ENCODE assay signal across 8 cellular contexts in genomic region chr9:98191615-98192502, GRCh38. TPM values are rescaled to one million over a fixed set of nuclear protein-coding genes. Genes with fewer than 3 reads are reported as not detected.
A peak's percentile ranks its signal among the peaks of the same experiment; 100 is the strongest.
DNase-seq lines count a peak whose midpoint lies in the region; ATAC-seq, FAIRE-seq and TF ChIP-seq lines count a peak whose summit lies in the region.

No MANE protein-coding gene starts in this region.

- H3K36me3 ChIP-seq in astrocyte (ENCODE audit: insufficient read depth, low read length) (no peaks in the 10 kb centered on the region), iPS-15b (ENCODE audit: control insufficient read depth, insufficient read depth, low read length) (no peaks in the 10 kb centered on the region), spleen (peaks cover 0 to 3% (median 0%) of the 10 kb centered on the region in 6 donors)

- H3K4me1 ChIP-seq in astrocyte (ENCODE audit: insufficient read depth, low read length) (peaks cover 5% of the 10 kb centered on the region), iPS-15b (ENCODE audit: control insufficient read depth, insufficient read depth, low read length) (peaks cover 9% of the 10 kb centered on the region), spleen (peaks cover 2 to 35% (median 21%) of the 10 kb centered on the region in 6 donors)

- FAIRE-seq in astrocyte (lab: Jason Lieb, UNC) (no peak), GM19239 (lab: Jason Lieb, UNC) (no peak)

- H3K4me1 Mint-ChIP-seq in astrocyte (ENCODE audit: low read depth, unreplicated experiment) = peaks cover 2% of the 10 kb centered on the region

- TF ChIP-seq POLR2A in spleen (IDR thresholded peaks at IDR 0.05) = no peak

- peak; percentile 13 for ATAC-seq in GM21367 (IDR thresholded peaks at IDR 0.05; ENCODE audit: unreplicated experiment)

- no peak for TF ChIP-seq CTCF in AG10803 (conservative IDR thresholded peaks at IDR 0.05; ENCODE audit: low read length)
- no peak for TF ChIP-seq CTCF in astrocyte (IDR thresholded peaks at IDR 0.05; ENCODE audit: insufficient read depth, low read depth, low read length)
- no peak for TF ChIP-seq CTCF in spleen (IDR thresholded peaks at IDR 0.05 in 8 of 11, conservative IDR thresholded peaks at IDR 0.05 in 3 of 11)

- no peaks in the 10 kb centered on the region for H4K20me1 ChIP-seq in astrocyte (ENCODE audit: insufficient read depth, low read length)

- H3K27ac ChIP-seq in astrocyte (ENCODE audit: low read depth, low read length) (no peak overlapping the region), spleen (peak overlapping the region in 5 of 8 donors; percentile 26 to 85 (median 77))

- H3K4me3 Mint-ChIP-seq in astrocyte (ENCODE audit: unreplicated experiment) = peak overlapping the region; percentile 79

- no peaks in the 10 kb centered on the region for H3K9me3 Mint-ChIP-seq in astrocyte (ENCODE audit: unreplicated experiment)

- H3K27me3 ChIP-seq in astrocyte (ENCODE audit: insufficient read depth, low read length) (no peaks in the 10 kb centered on the region), iPS-15b (ENCODE audit: control insufficient read depth, insufficient read depth, low read length) (no peaks in the 10 kb centered on the region), spleen (replicated peaks in 1 of 7) (no peaks in the 10 kb centered on the region)

- DNase-seq in AG10803 (ENCODE audit: low read depth) = no peak
- DNase-seq in OCI-M1 (lab: John Stamatoyannopoulos, UW) = peak; percentile 46
- no peak for DNase-seq in astrocyte (ENCODE audit: low read depth)
- DNase-seq in spleen = peak; percentile 90
- no peak for DNase-seq in NCI-H1105 (lab: John Stamatoyannopoulos, UW)
- DNase-seq in GM19239 (ENCODE audit: insufficient read length, low spot score) = no peak

- no peaks in the 10 kb centered on the region for H3K79me2 ChIP-seq in astrocyte (ENCODE audit: insufficient read depth, low read length)

- intact Hi-C loops in spleen (cut with DNase I; ENCODE audit: low total_unique reads) = loop anchor here (10.0 kb wide), 1 partner anchor 117 kb away; no protein-coding TSS in a partner anchor

- H3K4me3 ChIP-seq in AG10803 (ENCODE audit: low read length) (peak overlapping the region; percentile 54), astrocyte (ENCODE audit: insufficient read depth, low read depth, low read length) (peak overlapping the region; percentile 62), iPS-15b (ENCODE audit: low read depth, low read length) (peak overlapping the region; percentile 75), spleen (peak overlapping the region; percentile 49 to 83 (median 73))

- 11 to 20% (median 13%) methylated on average over 28 to 47 of the region's 47 CpGs for WGBS in spleen, 5 donors

- H3K36me3 Mint-ChIP-seq in astrocyte (ENCODE audit: low read depth, unreplicated experiment) = peaks cover 6% of the 10 kb centered on the region

- H3K4me2 ChIP-seq in astrocyte (ENCODE audit: low read length) = peak overlapping the region; percentile 91

- H2AFZ ChIP-seq in astrocyte (ENCODE audit: low read depth, low read length) = peak overlapping the region; percentile 50

- no peaks in the 10 kb centered on the region for H3K27me3 Mint-ChIP-seq in astrocyte (ENCODE audit: low read depth, unreplicated experiment)

- H3K9me3 ChIP-seq in astrocyte (ENCODE audit: insufficient read depth, low read depth, low read length) = no peaks in the 10 kb centered on the region
- H3K9me3 ChIP-seq in iPS-15b (ENCODE audit: control insufficient read depth, insufficient read depth, low read length) = no peaks in the 10 kb centered on the region
- no peaks in the 10 kb centered on the region for H3K9me3 ChIP-seq in spleen

- H3K9ac ChIP-seq in astrocyte (ENCODE audit: low read length) (peak overlapping the region; percentile 58), iPS-15b (ENCODE audit: low read depth, low read length) (peak overlapping the region; percentile 47)

- no peak overlapping the region for H3K27ac Mint-ChIP-seq in astrocyte (ENCODE audit: unreplicated experiment)

RNA-seq across cellular contexts. Expression of gene CORO2A, which starts 0.6 kb away (rescaled TPM):
- total RNA-seq in astrocyte (11.1 TPM in 2 replicates), spleen (10 to 100 TPM in 1 of 7 donors, 1 to 10 TPM in 6; 5.1 to 11.0 (median 6.8) TPM)
- polyA plus RNA-seq in spleen = 1 to 10 TPM; 1.3 to 2.2 (median 1.7) TPM

Comparison
In these comparisons a context has a peak if more than half of its experiments do, and no peak if none do; other contexts are left out.
1. DNase-seq: peak in OCI-M1 (single experiment) and spleen (single experiment); none in AG10803 (single experiment), astrocyte (single experiment), NCI-H1105 (single experiment) and GM19239 (single experiment).
2. Peak in every context shown above with its lines, with median percentiles within 50 percentile points of each other: H3K4me3 ChIP-seq.